ENCODE assay signal across 15 cellular contexts in the genomic region with DNA sequence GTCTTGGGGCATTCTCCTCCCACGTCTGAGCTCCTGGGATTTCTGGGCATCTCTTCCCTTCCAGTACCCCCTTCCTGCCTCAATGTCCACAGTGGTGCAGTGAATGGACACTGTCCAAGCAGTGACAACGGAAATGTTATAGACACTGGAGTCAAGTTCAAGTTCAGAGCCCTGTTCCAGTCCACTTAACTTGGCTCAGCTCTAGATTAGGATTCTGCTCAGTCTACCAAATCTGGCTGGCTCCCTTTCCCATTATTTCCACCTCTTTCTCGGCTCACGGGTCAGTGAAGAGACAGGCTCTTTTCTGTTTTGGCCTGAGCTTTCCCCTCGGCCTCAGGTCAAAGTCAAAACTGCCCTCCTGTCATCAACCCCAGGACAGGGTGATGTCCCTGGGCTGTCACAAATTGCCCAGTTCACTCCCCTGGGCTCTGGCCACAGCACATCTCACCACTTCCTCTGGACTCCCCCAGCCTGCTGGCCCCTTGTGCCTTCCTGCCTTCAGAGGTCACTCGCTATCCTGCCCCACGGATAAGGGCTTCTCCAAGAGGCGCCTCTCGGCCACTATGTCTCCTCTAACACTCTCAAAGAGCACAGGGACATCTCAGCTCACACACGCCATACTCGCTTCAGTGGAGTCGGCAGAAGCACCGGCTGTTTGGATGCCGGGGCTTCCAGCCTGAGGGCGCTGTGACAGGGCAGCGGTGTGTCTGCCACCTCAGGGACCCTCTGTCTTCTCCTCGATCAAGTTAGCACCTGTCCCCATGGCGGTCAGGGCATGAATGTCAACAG. TPM values are rescaled to one million over a fixed set of nuclear protein-coding genes. Genes with fewer than 3 reads are reported as not detected.
DNase-seq lines count a peak whose midpoint lies in the region; ATAC-seq, FAIRE-seq and TF ChIP-seq lines count a peak whose summit lies in the region.
"Had no signal": no experiment of that assay in that cellular context is flagged by ENCODE, and none has a peak within 500 bp of the region (broad histone marks: within the 10 kb centered on the region; RNA-seq: fewer than 3 reads in every experiment).

No MANE protein-coding gene starts in this region.

- no peak for TF ChIP-seq EP300 in GM12878 (IDR thresholded peaks at IDR 0.05; ENCODE audit: borderline replicate concordance in 1 of 2, control insufficient read depth in 1 of 2, low read depth in 2 of 2, low read length in 2 of 2)

- H3K4me3 ChIP-seq in GM12878, result no peak overlapping the region
- H3K4me3 ChIP-seq in MM.1S (ENCODE audit: low read length), result no peak overlapping the region
- H3K4me3 ChIP-seq in psoas muscle, result no peak overlapping the region
- H3K4me3 ChIP-seq: SJCRH30 had no signal

- H3K79me2 ChIP-seq in GM12878 (ENCODE audit: control insufficient read depth, insufficient read depth, low read length) (no peaks in the 10 kb centered on the region), MM.1S (ENCODE audit: low read length) (no peaks in the 10 kb centered on the region)

- no peak for DNase-seq in stimulated activated naive CD8-positive, alpha-beta T cell treated with anti-CD3 and anti-CD28 coated beads, Interleukin-15, amount 100 ng/mL, for 72 hours
- DNase-seq in stimulated activated naive CD8-positive, alpha-beta T cell treated with anti-CD3 and anti-CD28 coated beads, Interleukin-15, Interleukin-2, amounts not matched to agents 100 U/mL and 50 U/mL, for 24 hours, result no peak
- no peak for DNase-seq in GM12878 (ENCODE audit: low read depth, low spot score)
- DNase-seq in nephron progenitor cell, result no peak
- no peak for DNase-seq in DMS53 (lab: John Stamatoyannopoulos, UW)
- no peak for DNase-seq in MM.1S
- no peak for DNase-seq in psoas muscle
- DNase-seq: Caco-2, H9, NCI-H1417 treated with DMSO at 0.1 percent for 48 hours, NCI-H1930, NCI-H2171 treated with DMSO at 0.1 percent for 48 hours, NCI-H748 treated with DMSO at 0.1 percent for 48 hours, OCI-M1, SJCRH30 had no signal

- no peak overlapping the region for H3K4me3 Mint-ChIP-seq in stimulated activated naive CD8-positive, alpha-beta T cell treated with anti-CD3 and anti-CD28 coated beads, Interleukin-15, amount 100 ng/mL, for 72 hours
- no peak overlapping the region for H3K4me3 Mint-ChIP-seq in nephron progenitor cell
- H3K4me3 Mint-ChIP-seq: H9 had no signal

- H3K9me3 ChIP-seq in GM12878 (replicated peaks; ENCODE audit: control insufficient read depth, insufficient read depth, low read length), result no peaks in the 10 kb centered on the region
- H3K9me3 ChIP-seq in MM.1S (replicated peaks; ENCODE audit: insufficient read depth, low read length), result no peaks in the 10 kb centered on the region
- no peaks in the 10 kb centered on the region for H3K9me3 ChIP-seq in psoas muscle
- H3K9me3 ChIP-seq: Caco-2, SJCRH30 had no signal

- peak overlapping the region; percentile 54 to 62 for H3K27ac Mint-ChIP-seq in stimulated activated naive CD8-positive, alpha-beta T cell treated with anti-CD3 and anti-CD28 coated beads, Interleukin-15, amount 100 ng/mL, for 72 hours
- peak overlapping the region; percentile 80 for H3K27ac Mint-ChIP-seq in nephron progenitor cell

- POLR2A ChIA-PET in GM12878 (lab: Charles Lee), result no interaction called here

- H3K36me3 ChIP-seq in GM12878 (ENCODE audit: control insufficient read depth in 2 of 2, insufficient read depth in 2 of 2, low read length in 1 of 2) (no peaks in the 10 kb centered on the region), MM.1S (replicated peaks; ENCODE audit: insufficient read depth, low read length) (no peaks in the 10 kb centered on the region), psoas muscle (ENCODE audit: insufficient read depth in 1 of 2, low read depth in 1 of 2) (peaks cover 0 to 15% of the 10 kb centered on the region in 2 donors)
- H3K36me3 ChIP-seq: SJCRH30 had no signal

- H3K36me3 Mint-ChIP-seq in nephron progenitor cell (ENCODE audit: low read depth), result no peaks in the 10 kb centered on the region

- no peaks in the 10 kb centered on the region for H3K9me3 Mint-ChIP-seq in stimulated activated naive CD8-positive, alpha-beta T cell treated with anti-CD3 and anti-CD28 coated beads, Interleukin-15, amount 100 ng/mL, for 72 hours
- no peaks in the 10 kb centered on the region for H3K9me3 Mint-ChIP-seq in nephron progenitor cell
- H3K9me3 Mint-ChIP-seq: H9 had no signal

- H3K4me2 ChIP-seq in GM12878 (ENCODE audit: control insufficient read depth, insufficient read depth) (no peak overlapping the region), MM.1S (ENCODE audit: low read depth, low read length) (no peak overlapping the region)

- FAIRE-seq in GM12878 (lab: Jason Lieb, UNC), result no peak

- no peak for TF ChIP-seq RAD21 in GM12878 (IDR thresholded peaks at IDR 0.05; ENCODE audit: insufficient read depth, low read depth, low read length)

- SMC1A ChIA-PET in GM12878 (lab: Charles Lee; ENCODE audit: uncharacterized antibody, unreplicated experiment), result no interaction called here

- 86% methylated on average over 18 of the region's 18 CpGs for WGBS in GM12878 (ENCODE audit: insufficient coverage, insufficient replicate concordance, low lambda C conversion rate, missing lambda C conversion rate)
- WGBS in psoas muscle, 3 donors, result 86 to 90% (median 90%) methylated on average over 18 of the region's 18 CpGs

- no peak overlapping the region for H2AFZ ChIP-seq in GM12878 (ENCODE audit: control insufficient read depth, low read depth, low read length)
- H2AFZ ChIP-seq in MM.1S (ENCODE audit: low read length), result no peak overlapping the region

- no peaks in the 10 kb centered on the region for H3K9me2 ChIP-seq in MM.1S (replicated peaks; ENCODE audit: insufficient read depth, low read length)

- no peaks in the 10 kb centered on the region for H3F3A ChIP-seq in MM.1S (ENCODE audit: insufficient read depth, low read length)

- CTCF ChIA-PET in GM12878 (lab: Yijun Ruan, JAX), result interaction anchor here (1.2 kb wide), 1 partner anchor 17 kb away, joined by 3 read pairs; no protein-coding TSS in a partner anchor

- H3K27ac ChIP-seq in GM12878 (ENCODE audit: control insufficient read depth, insufficient read depth) (no peak overlapping the region), MM.1S (ENCODE audit: low read length) (no peak overlapping the region), psoas muscle (no peak overlapping the region)
- H3K27ac ChIP-seq: SJCRH30 had no signal

- H3K4me1 Mint-ChIP-seq in stimulated activated naive CD8-positive, alpha-beta T cell treated with anti-CD3 and anti-CD28 coated beads, Interleukin-15, amount 100 ng/mL, for 72 hours, result no peaks in the 10 kb centered on the region
- H3K4me1 Mint-ChIP-seq in nephron progenitor cell, result peaks cover 9% of the 10 kb centered on the region
- H3K4me1 Mint-ChIP-seq: H9 had no signal

- H3K27me3 ChIP-seq in GM12878 (replicated peaks in 1 of 2; ENCODE audit: control insufficient read depth in 2 of 2, insufficient read depth in 2 of 2, low read length in 1 of 2) (no peaks in the 10 kb centered on the region), MM.1S (replicated peaks; ENCODE audit: insufficient read depth, low read length) (no peaks in the 10 kb centered on the region), psoas muscle (ENCODE audit: insufficient read depth in 3 of 3, low read length in 2 of 3) (no peaks in the 10 kb centered on the region)
- H3K27me3 ChIP-seq: SJCRH30 had no signal

- no peaks in the 10 kb centered on the region for H3K4me1 ChIP-seq in GM12878 (ENCODE audit: control insufficient read depth, insufficient read depth, low read length)
- H3K4me1 ChIP-seq in MM.1S (ENCODE audit: low read length), result no peaks in the 10 kb centered on the region
- no peaks in the 10 kb centered on the region for H3K4me1 ChIP-seq in psoas muscle
- H3K4me1 ChIP-seq: Caco-2 had no signal

- TF ChIP-seq POLR2A in GM12878 (IDR thresholded peaks at IDR 0.05; ENCODE audit: low read depth, low read length), result no peak

- H3K9ac ChIP-seq in GM12878 (ENCODE audit: control insufficient read depth, insufficient read depth, low read length) (no peak overlapping the region), MM.1S (ENCODE audit: low read length) (no peak overlapping the region)

- no TSS peak for BruUV-seq in GM12878 (replicated peaks; lab: Mats Ljungman, UMichigan)

- RAD21 ChIA-PET in GM12878 (lab: Charles Lee; ENCODE audit: unreplicated experiment), result no interaction called here

- TF ChIP-seq CTCF in GM12878 (IDR thresholded peaks at IDR 0.05 in 2 of 3, conservative IDR thresholded peaks at IDR 0.05 in 1 of 3; ENCODE audit: control insufficient read depth in 2 of 3, extremely low read depth in 1 of 3, insufficient read depth in 1 of 3, low read depth in 3 of 3, low read length in 3 of 3) (no peak), nephron progenitor cell (IDR thresholded peaks at IDR 0.05) (no peak), MM.1S (IDR thresholded peaks at IDR 0.05; ENCODE audit: low read length) (no peak), psoas muscle (IDR thresholded peaks at IDR 0.05) (no peak)

- H3K27me3 Mint-ChIP-seq in stimulated activated naive CD8-positive, alpha-beta T cell treated with anti-CD3 and anti-CD28 coated beads, Interleukin-15, amount 100 ng/mL, for 72 hours, result no peaks in the 10 kb centered on the region
- peaks cover 3% of the 10 kb centered on the region for H3K27me3 Mint-ChIP-seq in nephron progenitor cell (ENCODE audit: low read depth, poor library complexity)

- no peak for ATAC-seq in stimulated activated naive CD8-positive, alpha-beta T cell treated with anti-CD3 and anti-CD28 coated beads, Interleukin-15, amount 100 ng/mL, for 72 hours
- no peak for ATAC-seq in stimulated activated naive CD8-positive, alpha-beta T cell treated with anti-CD3 and anti-CD28 coated beads, Interleukin-15, Interleukin-2, amounts not matched to agents 100 U/mL and 50 U/mL, for 24 hours
- ATAC-seq in GM12878 (peak; percentile 51), psoas muscle (no peak)

- intact Hi-C loops in GM12878 (cut with micrococcal nuclease; ENCODE audit: unreplicated experiment), result no loop called here
- intact Hi-C loops in psoas muscle (cut with DNase I), result no loop called here

- no peaks in the 10 kb centered on the region for H4K20me1 ChIP-seq in GM12878 (ENCODE audit: control insufficient read depth, insufficient read depth)
- H4K20me1 ChIP-seq in MM.1S (ENCODE audit: insufficient read depth, low read length), result no peaks in the 10 kb centered on the region

- in situ Hi-C loops in GM12878 (cut with MboI), result no loop called here

RNA-seq across cellular contexts. Expression of a gene that starts 17.7 kb away (rescaled TPM):
- total RNA-seq in GM12878 (2013; cell fraction: nucleolus; rRNA removed), result 53.2 and 65.9 TPM in 2 replicates
- total RNA-seq in GM12878 (2014; rRNA removed) (39.3 and 43.8 TPM in 2 replicates), GM12878 (2014; rRNA removed; fragmentation: Illumina TruSeq; extraction: Trizol) (49.3 and 52.1 TPM in 2 replicates), GM12878 (2021) (145 and 161 TPM in 2 replicates), psoas muscle (100 to 1,000 TPM; 107 to 168 (median 125) TPM)
- 17.8 TPM for polyA plus RNA-seq in GM12878 (2011; ENCODE audit: low read depth)
- polyA plus RNA-seq in GM12878 (2011; rRNA removed) (21.8 and 54.1 TPM in 2 replicates), GM12878 (2014; fragmentation: Illumina TruSeq; extraction: Trizol) (13.1 and 44.1 TPM in 2 replicates), GM12878 (2014; fragmentation: Nextera tagmentation; extraction: Ambion mirVana) (10 to 100 TPM in 1 of 2 experiments, 1 to 10 TPM in 1; 6.6 to 20.1 TPM), GM12878 (2014; rRNA removed) (76.9 and 84.1 TPM in 2 replicates), GM12878 (2016; fragmentation: Nextera tagmentation; extraction: Ambion mirVana) (100 to 1,000 TPM; 204 to 205 TPM), psoas muscle (100 to 1,000 TPM; 104 to 115 (median 107) TPM)
- 63.0 and 88.7 TPM in 2 replicates for polyA plus RNA-seq in GM12878 (2011; cell fraction: cytosol; rRNA removed)
- polyA plus RNA-seq in GM12878 (2011; cell fraction: nucleus; rRNA removed), result 286 and 298 TPM in 2 replicates
- polyA plus RNA-seq in GM12878 (2012), result 44.0 and 47.0 TPM in 2 replicates
- polyA minus RNA-seq in GM12878 (2011; rRNA and poly(A)+ RNA removed), result 25.1 and 39.7 TPM in 2 replicates
- polyA minus RNA-seq in GM12878 (2011; cell fraction: cytosol; rRNA and poly(A)+ RNA removed), result 21.5 and 33.3 TPM in 2 replicates
- polyA minus RNA-seq in GM12878 (2011; cell fraction: nucleus; rRNA and poly(A)+ RNA removed), result 36.5 and 65.6 TPM in 2 replicates

RNA-seq across cellular contexts. Expression of a gene that starts 18.5 kb away (rescaled TPM):
- total RNA-seq in GM12878 (2013; cell fraction: nucleolus; rRNA removed), result 17.4 and 18.4 TPM in 2 replicates
- total RNA-seq in GM12878 (2014; rRNA removed), result 11.2 and 13.3 TPM in 2 replicates
- total RNA-seq in GM12878 (2014; rRNA removed; fragmentation: Illumina TruSeq; extraction: Trizol), result 5.8 and 6.5 TPM in 2 replicates
- total RNA-seq in GM12878 (2021), result 10.4 and 11.3 TPM in 2 replicates
- polyA plus RNA-seq in GM12878 (2011; ENCODE audit: low read depth), result 3.5 TPM
- 0.88 and 2.2 TPM in 2 replicates for polyA plus RNA-seq in GM12878 (2011; rRNA removed)
- polyA plus RNA-seq in GM12878 (2011; cell fraction: cytosol; rRNA removed), result 1.3 and 2.4 TPM in 2 replicates
- polyA plus RNA-seq in GM12878 (2011; cell fraction: nucleus; rRNA removed), result 11.6 and 12.5 TPM in 2 replicates
- polyA plus RNA-seq in GM12878 (2012), result 4.8 and 5.2 TPM in 2 replicates
- polyA plus RNA-seq in GM12878 (2014; fragmentation: Illumina TruSeq; extraction: Trizol), result 1.2 and 4.2 TPM in 2 replicates
- polyA plus RNA-seq in GM12878 (2014; fragmentation: Nextera tagmentation; extraction: Ambion mirVana), result under 1 TPM; 0.29 to 0.35 TPM
- 10.1 and 10.7 TPM in 2 replicates for polyA plus RNA-seq in GM12878 (2014; rRNA removed)
- 10 to 100 TPM in 1 of 2 experiments, 1 to 10 TPM in 1; 8.1 to 15.0 TPM for polyA plus RNA-seq in GM12878 (2016; fragmentation: Nextera tagmentation; extraction: Ambion mirVana)
- 3.0 and 4.8 TPM in 2 replicates for polyA minus RNA-seq in GM12878 (2011; rRNA and poly(A)+ RNA removed)
- 1.7 and 1.9 TPM in 2 replicates for polyA minus RNA-seq in GM12878 (2011; cell fraction: cytosol; rRNA and poly(A)+ RNA removed)
- polyA minus RNA-seq in GM12878 (2011; cell fraction: nucleus; rRNA and poly(A)+ RNA removed), result 5.7 and 7.6 TPM in 2 replicates
- total RNA-seq in psoas muscle, result 1 to 10 TPM; 1.8 to 5.9 (median 3.7) TPM
- polyA plus RNA-seq in psoas muscle, result 10 to 100 TPM in 1 of 3 donors, 1 to 10 TPM in 2; 1.8 to 10.4 (median 3.1) TPM

RNA-seq across cellular contexts. Expression of a gene that starts 25.6 kb away (rescaled TPM):
- total RNA-seq in GM12878 (2013; cell fraction: nucleolus; rRNA removed), result 10.6 and 14.1 TPM in 2 replicates
- 21.0 and 26.0 TPM in 2 replicates for total RNA-seq in GM12878 (2014; rRNA removed)
- 10.1 and 11.6 TPM in 2 replicates for total RNA-seq in GM12878 (2014; rRNA removed; fragmentation: Illumina TruSeq; extraction: Trizol)
- total RNA-seq in GM12878 (2021), result 21.8 and 23.0 TPM in 2 replicates
- polyA plus RNA-seq in GM12878 (2011; ENCODE audit: low read depth), result 3.9 TPM
- 3.9 and 6.0 TPM in 2 replicates for polyA plus RNA-seq in GM12878 (2011; rRNA removed)
- 7.4 and 8.5 TPM in 2 replicates for polyA plus RNA-seq in GM12878 (2011; cell fraction: cytosol; rRNA removed)
- polyA plus RNA-seq in GM12878 (2011; cell fraction: nucleus; rRNA removed), result 6.4 and 8.0 TPM in 2 replicates
- 7.9 and 8.1 TPM in 2 replicates for polyA plus RNA-seq in GM12878 (2012)
- polyA plus RNA-seq in GM12878 (2014; fragmentation: Illumina TruSeq; extraction: Trizol), result 7.2 and 10.0 TPM in 2 replicates
- 1 to 10 TPM; 1.4 to 3.8 TPM for polyA plus RNA-seq in GM12878 (2014; fragmentation: Nextera tagmentation; extraction: Ambion mirVana)
- polyA plus RNA-seq in GM12878 (2014; rRNA removed), result 18.8 and 19.5 TPM in 2 replicates
- polyA plus RNA-seq in GM12878 (2016; fragmentation: Nextera tagmentation; extraction: Ambion mirVana), result 10 to 100 TPM in 1 of 2 experiments, 1 to 10 TPM in 1; 3.2 to 16.2 TPM
- polyA minus RNA-seq in GM12878 (2011; rRNA and poly(A)+ RNA removed), result 2.4 and 6.8 TPM in 2 replicates
- polyA minus RNA-seq in GM12878 (2011; cell fraction: cytosol; rRNA and poly(A)+ RNA removed), result 2.0 and 2.1 TPM in 2 replicates
- polyA minus RNA-seq in GM12878 (2011; cell fraction: nucleus; rRNA and poly(A)+ RNA removed), result 2.2 and 4.6 TPM in 2 replicates
- total RNA-seq in psoas muscle, result 10 to 100 TPM in 2 of 4 donors, 1 to 10 TPM in 2; 9.2 to 10.3 (median 9.7) TPM
- polyA plus RNA-seq in psoas muscle, result 10 to 100 TPM in 1 of 3 donors, 1 to 10 TPM in 2; 9.0 to 14.8 (median 9.0) TPM

RNA-seq across cellular contexts. Expression of a gene that starts 44.0 kb away (rescaled TPM):
- total RNA-seq in GM12878 (2013; cell fraction: nucleolus; rRNA removed), result 4.6 and 7.4 TPM in 2 replicates
- 9.6 and 9.8 TPM in 2 replicates for total RNA-seq in GM12878 (2014; rRNA removed)
- 3.7 and 4.3 TPM in 2 replicates for total RNA-seq in GM12878 (2014; rRNA removed; fragmentation: Illumina TruSeq; extraction: Trizol)
- 8.6 and 9.8 TPM in 2 replicates for total RNA-seq in GM12878 (2021)
- 0.16 TPM for polyA plus RNA-seq in GM12878 (2011; ENCODE audit: low read depth)
- polyA plus RNA-seq in GM12878 (2011; rRNA removed), result 0.12 and 0.35 TPM in 2 replicates
- polyA plus RNA-seq in GM12878 (2011; cell fraction: cytosol; rRNA removed), result 0.64 and 0.93 TPM in 2 replicates
- polyA plus RNA-seq in GM12878 (2011; cell fraction: nucleus; rRNA removed), result 0.48 and 1.5 TPM in 2 replicates
- 0.67 and 0.97 TPM in 2 replicates for polyA plus RNA-seq in GM12878 (2012)
- 0.84 and 4.6 TPM in 2 replicates for polyA plus RNA-seq in GM12878 (2014; fragmentation: Illumina TruSeq; extraction: Trizol)
- 1 to 10 TPM in 1 of 2 experiments, under 1 TPM in 1; 0.79 to 1.8 TPM for polyA plus RNA-seq in GM12878 (2014; fragmentation: Nextera tagmentation; extraction: Ambion mirVana)
- polyA plus RNA-seq in GM12878 (2014; rRNA removed), result 8.4 and 11.3 TPM in 2 replicates
- polyA plus RNA-seq in GM12878 (2016; fragmentation: Nextera tagmentation; extraction: Ambion mirVana), result 1 to 10 TPM; 6.1 to 9.7 TPM
- not detected in 2 replicates for polyA minus RNA-seq in GM12878 (2011; rRNA and poly(A)+ RNA removed)
- 0.73 TPM in 1 of 2 replicates, not detected in the other for polyA minus RNA-seq in GM12878 (2011; cell fraction: cytosol; rRNA and poly(A)+ RNA removed)
- 0.96 and 0.97 TPM in 2 replicates for polyA minus RNA-seq in GM12878 (2011; cell fraction: nucleus; rRNA and poly(A)+ RNA removed)
- total RNA-seq in psoas muscle, result 10 to 100 TPM in 3 of 4 donors, 1 to 10 TPM in 1; 8.9 to 16.0 (median 10.9) TPM
- polyA plus RNA-seq in psoas muscle, result 10 to 100 TPM in 2 of 3 donors, 1 to 10 TPM in 1; 8.4 to 17.1 (median 10.9) TPM

RNA-seq across cellular contexts. Expression of a gene that starts 56.6 kb away (rescaled TPM):
- total RNA-seq in GM12878 (2013; cell fraction: nucleolus; rRNA removed), result 28.4 and 30.0 TPM in 2 replicates
- total RNA-seq in GM12878 (2014; rRNA removed), result 20.8 and 25.1 TPM in 2 replicates
- 19.9 and 21.0 TPM in 2 replicates for total RNA-seq in GM12878 (2014; rRNA removed; fragmentation: Illumina TruSeq; extraction: Trizol)
- 26.2 and 26.7 TPM in 2 replicates for total RNA-seq in GM12878 (2021)
- 30.3 TPM for polyA plus RNA-seq in GM12878 (2011; ENCODE audit: low read depth)
- polyA plus RNA-seq in GM12878 (2011; rRNA removed), result 20.9 and 24.8 TPM in 2 replicates
- 19.4 and 20.6 TPM in 2 replicates for polyA plus RNA-seq in GM12878 (2011; cell fraction: cytosol; rRNA removed)
- polyA plus RNA-seq in GM12878 (2011; cell fraction: nucleus; rRNA removed), result 14.0 and 15.4 TPM in 2 replicates
- 10.4 and 12.5 TPM in 2 replicates for polyA plus RNA-seq in GM12878 (2012)
- polyA plus RNA-seq in GM12878 (2014; fragmentation: Illumina TruSeq; extraction: Trizol), result 13.3 and 16.4 TPM in 2 replicates
- polyA plus RNA-seq in GM12878 (2014; fragmentation: Nextera tagmentation; extraction: Ambion mirVana), result 10 to 100 TPM in 1 of 2 experiments, 1 to 10 TPM in 1; 6.5 to 12.3 TPM
- 12.1 and 14.2 TPM in 2 replicates for polyA plus RNA-seq in GM12878 (2014; rRNA removed)
- 10 to 100 TPM; 22.2 to 22.7 TPM for polyA plus RNA-seq in GM12878 (2016; fragmentation: Nextera tagmentation; extraction: Ambion mirVana)
- 59.1 and 72.9 TPM in 2 replicates for polyA minus RNA-seq in GM12878 (2011; rRNA and poly(A)+ RNA removed)
- polyA minus RNA-seq in GM12878 (2011; cell fraction: cytosol; rRNA and poly(A)+ RNA removed), result 29.2 and 30.6 TPM in 2 replicates
- polyA minus RNA-seq in GM12878 (2011; cell fraction: nucleus; rRNA and poly(A)+ RNA removed), result 16.4 and 25.0 TPM in 2 replicates
- total RNA-seq in psoas muscle, result 10 to 100 TPM; 58.1 to 78.8 (median 64.4) TPM
- polyA plus RNA-seq in psoas muscle, result 10 to 100 TPM; 13.0 to 26.1 (median 16.3) TPM
